13 cellular contexts compared by ENCODE assay signal in genomic region chr20:53827292-53827995, GRCh38.
DNase-seq lines count a peak whose midpoint lies in the region; ATAC-seq, FAIRE-seq and TF ChIP-seq lines count a peak whose summit lies in the region.
"Had no signal": no experiment of that assay in that cellular context is flagged by ENCODE, and none has a peak within 500 bp of the region (broad histone marks: within the 10 kb centered on the region; RNA-seq: fewer than 3 reads in every experiment).

No MANE protein-coding gene starts in this region.

- H3K36me3 Mint-ChIP-seq in immature natural killer cell = no peaks in the 10 kb centered on the region

- intact Hi-C loops in posterior vena cava (cut with DNase I) = no loop called here

- peak overlapping the region in 1 of 5 donors; percentile 12 for H3K4me3 Mint-ChIP-seq in immature natural killer cell
- H3K4me3 Mint-ChIP-seq in stimulated activated naive CD8-positive, alpha-beta T cell treated with anti-CD3 and anti-CD28 coated beads, Interleukin-15, amount 100 ng/mL, for 72 hours = no peak overlapping the region
- H3K4me3 Mint-ChIP-seq: endodermal cell had no signal

- TF ChIP-seq POLR2A in GM12892 (IDR thresholded peaks at IDR 0.05; ENCODE audit: low read depth, low read length) = no peak

- no peak for FAIRE-seq in GM12892 (lab: Jason Lieb, UNC)

- H3K4me3 ChIP-seq in SJSA1 = peak overlapping the region; percentile 19; the same call in 1 of the 2 replicates

- H3K27ac Mint-ChIP-seq in immature natural killer cell = peak overlapping the region in 4 of 6 donors; percentile 5 to 99 (median 42)
- H3K27ac Mint-ChIP-seq in stimulated activated naive CD8-positive, alpha-beta T cell treated with anti-CD3 and anti-CD28 coated beads, Interleukin-15, amount 100 ng/mL, for 72 hours = peak overlapping the region; percentile 3 to 30
- H3K27ac Mint-ChIP-seq: endodermal cell had no signal

- no peaks in the 10 kb centered on the region for H3K9me3 Mint-ChIP-seq in immature natural killer cell
- H3K9me3 Mint-ChIP-seq in stimulated activated naive CD8-positive, alpha-beta T cell treated with anti-CD3 and anti-CD28 coated beads, Interleukin-15, amount 100 ng/mL, for 72 hours = peaks cover 5% of the 10 kb centered on the region in 2 donors
- H3K9me3 Mint-ChIP-seq: endodermal cell had no signal

- ATAC-seq in GM21526 (IDR thresholded peaks at IDR 0.05; ENCODE audit: low FRiP score, unreplicated experiment) = peak; percentile 10
- no peak for ATAC-seq in stimulated activated naive CD8-positive, alpha-beta T cell treated with anti-CD3 and anti-CD28 coated beads, Interleukin-15, amount 100 ng/mL, for 72 hours
- ATAC-seq: left colon had no signal

- peaks cover 42 to 49% of the 10 kb centered on the region in 2 donors for H3K4me1 Mint-ChIP-seq in immature natural killer cell
- H3K4me1 Mint-ChIP-seq in stimulated activated naive CD8-positive, alpha-beta T cell treated with anti-CD3 and anti-CD28 coated beads, Interleukin-15, amount 100 ng/mL, for 72 hours = peaks cover 69% of the 10 kb centered on the region

- H3K27me3 ChIP-seq in SJSA1 (replicated peaks) = no peaks in the 10 kb centered on the region

- H3K4me1 ChIP-seq in SJSA1 (replicated peaks) = peaks cover 46% of the 10 kb centered on the region

- H3K9me3 ChIP-seq in SJSA1 (replicated peaks) = no peaks in the 10 kb centered on the region

- H3K27me3 Mint-ChIP-seq in immature natural killer cell (ENCODE audit: low read depth in 3 of 3) = peaks cover 0 to 6% (median 3%) of the 10 kb centered on the region in 3 donors
- H3K27me3 Mint-ChIP-seq in stimulated activated naive CD8-positive, alpha-beta T cell treated with anti-CD3 and anti-CD28 coated beads, Interleukin-15, amount 100 ng/mL, for 72 hours = no peaks in the 10 kb centered on the region

- H3K36me3 ChIP-seq in SJSA1 = no peaks in the 10 kb centered on the region

- H3K27ac ChIP-seq in SJSA1 = peak overlapping the region; percentile 100

- no peak for DNase-seq in SJSA1 (ENCODE audit: low read depth in 1 of 2, low spot score in 2 of 2)
- no peak for DNase-seq in immature natural killer cell
- DNase-seq in stimulated activated naive CD8-positive, alpha-beta T cell treated with anti-CD3 and anti-CD28 coated beads, Interleukin-15, amount 100 ng/mL, for 72 hours = no peak
- DNase-seq in posterior vena cava (ENCODE audit: low spot score) = no peak
- DNase-seq in activated CD8-positive, alpha-beta memory T cell treated with anti-CD3 and anti-CD28 coated beads for 24 hours = no peak
- no peak for DNase-seq in activated CD4-positive, alpha-beta T cell treated with anti-CD3 and anti-CD28 coated beads for 48 hours
- no peak for DNase-seq in GM12892 (ENCODE audit: insufficient read length)
- DNase-seq: endodermal cell; left colon; NCI-H187; stimulated activated CD4-positive, alpha-beta T cell treated with anti-CD3 and anti-CD28 coated beads, Interleukin-4, amount 100 ng/mL, for 1 hour; T-helper 1 cell had no signal
